ENCODE assay signal across 8 cellular contexts in genomic region chr12:72271741-72272661, GRCh38. TPM values are rescaled to one million over a fixed set of nuclear protein-coding genes. Genes with fewer than 3 reads are reported as not detected.
DNase-seq lines count a peak whose midpoint lies in the region; ATAC-seq and TF ChIP-seq lines count a peak whose summit lies in the region.

A gene with protein sequence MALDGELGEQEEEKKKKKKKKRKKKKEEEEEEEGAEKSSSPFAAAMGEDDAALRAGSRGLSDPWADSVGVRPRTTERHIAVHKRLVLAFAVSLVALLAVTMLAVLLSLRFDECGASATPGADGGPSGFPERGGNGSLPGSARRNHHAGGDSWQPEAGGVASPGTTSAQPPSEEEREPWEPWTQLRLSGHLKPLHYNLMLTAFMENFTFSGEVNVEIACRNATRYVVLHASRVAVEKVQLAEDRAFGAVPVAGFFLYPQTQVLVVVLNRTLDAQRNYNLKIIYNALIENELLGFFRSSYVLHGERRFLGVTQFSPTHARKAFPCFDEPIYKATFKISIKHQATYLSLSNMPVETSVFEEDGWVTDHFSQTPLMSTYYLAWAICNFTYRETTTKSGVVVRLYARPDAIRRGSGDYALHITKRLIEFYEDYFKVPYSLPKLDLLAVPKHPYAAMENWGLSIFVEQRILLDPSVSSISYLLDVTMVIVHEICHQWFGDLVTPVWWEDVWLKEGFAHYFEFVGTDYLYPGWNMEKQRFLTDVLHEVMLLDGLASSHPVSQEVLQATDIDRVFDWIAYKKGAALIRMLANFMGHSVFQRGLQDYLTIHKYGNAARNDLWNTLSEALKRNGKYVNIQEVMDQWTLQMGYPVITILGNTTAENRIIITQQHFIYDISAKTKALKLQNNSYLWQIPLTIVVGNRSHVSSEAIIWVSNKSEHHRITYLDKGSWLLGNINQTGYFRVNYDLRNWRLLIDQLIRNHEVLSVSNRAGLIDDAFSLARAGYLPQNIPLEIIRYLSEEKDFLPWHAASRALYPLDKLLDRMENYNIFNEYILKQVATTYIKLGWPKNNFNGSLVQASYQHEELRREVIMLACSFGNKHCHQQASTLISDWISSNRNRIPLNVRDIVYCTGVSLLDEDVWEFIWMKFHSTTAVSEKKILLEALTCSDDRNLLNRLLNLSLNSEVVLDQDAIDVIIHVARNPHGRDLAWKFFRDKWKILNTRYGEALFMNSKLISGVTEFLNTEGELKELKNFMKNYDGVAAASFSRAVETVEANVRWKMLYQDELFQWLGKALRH (plus strand): TSS chr12:72272370. CDS start chr12:72272644, 274 bp downstream.

- no peak for DNase-seq in activated naive CD4-positive, alpha-beta T cell treated with anti-CD3 and anti-CD28 coated beads for 36 hours
- no peak for DNase-seq in activated naive CD4-positive, alpha-beta T cell treated with anti-CD3 and anti-CD28 coated beads, Interleukin-2, amount 50 U/mL, for 16 hours
- DNase-seq in SK-N-MC (ENCODE audit: low read depth, low spot score) (no peak), foreskin fibroblast (peak; percentile 68 to 83), nephron progenitor cell (peak; percentile 68), NAMALWA (ENCODE audit: low spot score) (no peak)
- DNase-seq in activated CD4-positive, alpha-beta T cell treated with anti-CD3 and anti-CD28 coated beads for 48 hours = no peak

- H3K9me3 ChIP-seq in SK-N-MC (ENCODE audit: low read depth, low read length) = no peaks in the 10 kb centered on the region

- H3K4me3 Mint-ChIP-seq in activated naive CD4-positive, alpha-beta T cell treated with anti-CD3 and anti-CD28 coated beads for 36 hours = peak within 1 kb of the TSS; percentile 15
- peak within 1 kb of the TSS; percentile 87 for H3K4me3 Mint-ChIP-seq in nephron progenitor cell

- H3K27ac Mint-ChIP-seq in activated naive CD4-positive, alpha-beta T cell treated with anti-CD3 and anti-CD28 coated beads for 36 hours = no peak within 1 kb of the TSS
- H3K27ac Mint-ChIP-seq in nephron progenitor cell = no peak within 1 kb of the TSS

- peaks cover 48% of the 10 kb centered on the region for H3K27me3 Mint-ChIP-seq in activated naive CD4-positive, alpha-beta T cell treated with anti-CD3 and anti-CD28 coated beads for 36 hours (ENCODE audit: low read depth)
- peaks cover 73% of the 10 kb centered on the region for H3K27me3 Mint-ChIP-seq in nephron progenitor cell (ENCODE audit: low read depth, poor library complexity)

- ATAC-seq in HG02763 (IDR thresholded peaks at IDR 0.05; ENCODE audit: unreplicated experiment) = no peak

- TF ChIP-seq CTCF in foreskin fibroblast (IDR thresholded peaks at IDR 0.05; ENCODE audit: low read depth, low read length) = no peak
- TF ChIP-seq CTCF in nephron progenitor cell (IDR thresholded peaks at IDR 0.05) = no peak

- H3K4me1 Mint-ChIP-seq in activated naive CD4-positive, alpha-beta T cell treated with anti-CD3 and anti-CD28 coated beads for 36 hours (ENCODE audit: low read depth) = peaks cover 8% of the 10 kb centered on the region
- H3K4me1 Mint-ChIP-seq in nephron progenitor cell = peaks cover 26% of the 10 kb centered on the region

- no peaks in the 10 kb centered on the region for H3K9me3 Mint-ChIP-seq in activated naive CD4-positive, alpha-beta T cell treated with anti-CD3 and anti-CD28 coated beads for 36 hours
- no peaks in the 10 kb centered on the region for H3K9me3 Mint-ChIP-seq in nephron progenitor cell

- intact Hi-C loops in activated naive CD4-positive, alpha-beta T cell treated with anti-CD3 and anti-CD28 coated beads for 36 hours (cut with micrococcal nuclease) = no loop called here

- H3K4me3 ChIP-seq in SK-N-MC = peak within 1 kb of the TSS; percentile 98
- peak within 1 kb of the TSS; percentile 82 to 88 for H3K4me3 ChIP-seq in foreskin fibroblast (ENCODE audit: low read depth in 1 of 2, low read length in 2 of 2)

- peaks cover 9% of the 10 kb centered on the region; the same call in 1 of the 2 replicates for H3K36me3 ChIP-seq in SK-N-MC (ENCODE audit: insufficient read depth, low read length)

- peak within 1 kb of the TSS; percentile 94 for H3K27ac ChIP-seq in SK-N-MC

- H3K36me3 Mint-ChIP-seq in activated naive CD4-positive, alpha-beta T cell treated with anti-CD3 and anti-CD28 coated beads for 36 hours (ENCODE audit: low read depth) = no peaks in the 10 kb centered on the region
- no peaks in the 10 kb centered on the region for H3K36me3 Mint-ChIP-seq in nephron progenitor cell (ENCODE audit: low read depth)

- peak within 1 kb of the TSS; percentile 92 for H3K9ac ChIP-seq in SK-N-MC (ENCODE audit: insufficient read length)

- CTCF ChIA-PET in activated naive CD4-positive, alpha-beta T cell treated with anti-CD3 and anti-CD28 coated beads for 36 hours (lab: Charles Lee) = no interaction called here

RNA-seq across cellular contexts. Expression of the gene that starts here (rescaled TPM):
- not detected for total RNA-seq in activated naive CD4-positive, alpha-beta T cell treated with anti-CD3 and anti-CD28 coated beads for 36 hours

Comparison
In these comparisons a context has a peak if more than half of its experiments do, and no peak if none do; other contexts are left out.
1. DNase-seq: peak in foreskin fibroblast (2 of 2) and nephron progenitor cell (single experiment); none in activated naive CD4-positive, alpha-beta T cell treated with anti-CD3 and anti-CD28 coated beads for 36 hours (single experiment), activated naive CD4-positive, alpha-beta T cell treated with anti-CD3 and anti-CD28 coated beads, Interleukin-2, amount 50 U/mL, for 16 hours (single experiment), SK-N-MC (single experiment), NAMALWA (single experiment) and activated CD4-positive, alpha-beta T cell treated with anti-CD3 and anti-CD28 coated beads for 48 hours (single experiment).